ENCODE assay signal across 11 cellular contexts in the genomic region with DNA sequence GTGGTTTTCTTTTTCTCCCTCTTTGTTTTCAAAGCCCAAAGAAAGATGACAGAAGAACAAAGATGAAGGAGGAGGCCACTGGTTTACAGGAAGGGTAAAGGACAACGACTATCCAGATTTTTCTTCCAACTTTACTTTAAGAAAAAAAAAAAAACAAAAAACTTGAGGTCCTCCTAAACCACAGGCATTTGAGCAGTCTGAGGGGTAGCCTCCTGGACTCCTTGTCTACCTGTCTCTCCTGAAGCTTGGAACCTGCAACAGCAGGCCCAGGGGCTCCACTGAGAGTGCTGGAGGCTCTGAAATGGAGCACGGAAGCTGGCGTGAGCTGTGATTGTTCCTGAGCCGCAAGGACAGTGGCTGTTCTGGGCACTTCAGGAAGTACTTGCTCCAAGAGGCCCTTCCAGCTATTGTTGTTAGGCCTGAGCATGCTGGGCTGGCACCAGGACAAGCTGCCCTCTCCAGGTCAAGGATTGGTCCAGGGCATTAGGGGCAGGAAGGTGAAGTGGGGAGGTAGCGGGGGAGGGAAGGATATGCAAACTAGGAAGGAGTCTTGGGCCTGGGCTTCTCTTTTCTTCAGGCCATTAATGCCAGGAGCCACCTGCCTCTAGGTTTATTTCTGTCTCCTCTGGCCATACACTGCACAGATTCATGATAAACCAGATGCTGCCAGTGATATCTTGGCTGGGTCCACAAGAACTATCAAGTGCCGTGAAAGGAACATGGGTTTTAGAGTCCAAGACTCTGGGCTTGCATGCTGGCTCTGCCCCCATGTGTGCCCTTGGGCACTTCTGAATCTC.
DNase-seq lines count a peak whose midpoint lies in the region; ATAC-seq and TF ChIP-seq lines count a peak whose summit lies in the region.
"Had no signal": no experiment of that assay in that cellular context is flagged by ENCODE, and none has a peak within 500 bp of the region (broad histone marks: within the 10 kb centered on the region; RNA-seq: fewer than 3 reads in every experiment).

No MANE protein-coding gene starts in this region.

- H3K4me1 Mint-ChIP-seq in progenitor cell of endocrine pancreas (ENCODE audit: low read depth): peaks cover 38% of the 10 kb centered on the region

- POLR2A ChIA-PET in HEK293T (lab: Yijun Ruan, JAX): interaction anchor here (1.1 to 3.9 kb wide), 4 partner anchors 10 to 18 kb away, joined by 3 to 17 read pairs (median 6); no protein-coding TSS in a partner anchor

- ATAC-seq in heart right ventricle: peak; percentile 20 to 81 (median 40)

- CTCF ChIA-PET in HEK293T (lab: Yijun Ruan, JAX): interaction anchor here (0.8 kb wide), 1 partner anchor 81 kb away, joined by 3 read pairs; no protein-coding TSS in a partner anchor

- no peaks in the 10 kb centered on the region for H3K36me3 ChIP-seq in heart right ventricle

- peak; percentile 58 for DNase-seq in Daoy (ENCODE audit: low read depth)
- peak; percentile 79 for DNase-seq in NCI-H82 (lab: John Stamatoyannopoulos, UW)
- DNase-seq in heart right ventricle: peak; percentile 17 to 49
- DNase-seq in progenitor cell of endocrine pancreas (ENCODE audit: low spot score, unreplicated experiment): no peak
- DNase-seq in medulla oblongata (ENCODE audit: extremely low spot score): no peak
- no peak for DNase-seq in inferior parietal cortex (ENCODE audit: extremely low spot score)
- DNase-seq in HEK293T (ENCODE audit: extremely low spot score): no peak
- DNase-seq in activated CD4-positive, CD25-positive, alpha-beta regulatory T cell treated with anti-CD3 and anti-CD28 coated beads, Interleukin-2, amount 50 U/mL, for 72 hours: no peak
- DNase-seq: effector CD4-positive, alpha-beta T cell; Karpas-422 had no signal

- H3K4me3 ChIP-seq in heart right ventricle: no peak overlapping the region

- H3K4me3 Mint-ChIP-seq in progenitor cell of endocrine pancreas (ENCODE audit: low read depth): no peak overlapping the region

- intact Hi-C loops in heart right ventricle (cut with DNase I): no loop called here

- H3K36me3 Mint-ChIP-seq in progenitor cell of endocrine pancreas (ENCODE audit: insufficient read depth): peaks cover 7% of the 10 kb centered on the region

- peak overlapping the region in 9 of 10 donors; percentile 14 to 67 (median 50) for H3K27ac ChIP-seq in heart right ventricle

- no peaks in the 10 kb centered on the region for H3K9me3 ChIP-seq in heart right ventricle

- peak overlapping the region; percentile 51 for H3K27ac Mint-ChIP-seq in progenitor cell of endocrine pancreas
- H3K27ac Mint-ChIP-seq: activated T-helper 2 cell treated with anti-CD3 and anti-CD28 coated beads, Interferon-gamma antibody, Interleukin-2, Interleukin-4, amounts not matched to agents 10 μg/mL and 5 μg/mL and 100 μg/mL, durations not matched to agents 14 hours and 24 hours and 36 hours had no signal

- no peaks in the 10 kb centered on the region for H3K9me3 Mint-ChIP-seq in progenitor cell of endocrine pancreas (ENCODE audit: low read depth)
- H3K9me3 Mint-ChIP-seq: activated T-helper 2 cell treated with anti-CD3 and anti-CD28 coated beads, Interferon-gamma antibody, Interleukin-2, Interleukin-4, amounts not matched to agents 10 μg/mL and 5 μg/mL and 100 μg/mL, durations not matched to agents 14 hours and 24 hours and 36 hours had no signal

- peaks cover 0 to 56% (median 44%) of the 10 kb centered on the region in 9 donors for H3K4me1 ChIP-seq in heart right ventricle

- no peaks in the 10 kb centered on the region for H3K27me3 Mint-ChIP-seq in progenitor cell of endocrine pancreas

- no peaks in the 10 kb centered on the region for H3K27me3 ChIP-seq in heart right ventricle

- WGBS in heart right ventricle, 2 donors: 61 to 67% methylated on average over 6 of the region's 6 CpGs

- TF ChIP-seq CTCF in heart right ventricle (IDR thresholded peaks at IDR 0.05) (no peak), progenitor cell of endocrine pancreas (IDR thresholded peaks at IDR 0.05; ENCODE audit: unreplicated experiment) (no peak)

TF ChIP-seq in HEK293T, 16 proteins besides CTCF, POLR2A, EP300 and RAD21:
- no peak for TF ChIP-seq ELF4 (IDR thresholded peaks at IDR 0.05)
- TF ChIP-seq L3MBTL2 (conservative IDR thresholded peaks at IDR 0.05): no peak
- TF ChIP-seq NFRKB (IDR thresholded peaks at IDR 0.05): no peak
- TF ChIP-seq, protein P1, sequence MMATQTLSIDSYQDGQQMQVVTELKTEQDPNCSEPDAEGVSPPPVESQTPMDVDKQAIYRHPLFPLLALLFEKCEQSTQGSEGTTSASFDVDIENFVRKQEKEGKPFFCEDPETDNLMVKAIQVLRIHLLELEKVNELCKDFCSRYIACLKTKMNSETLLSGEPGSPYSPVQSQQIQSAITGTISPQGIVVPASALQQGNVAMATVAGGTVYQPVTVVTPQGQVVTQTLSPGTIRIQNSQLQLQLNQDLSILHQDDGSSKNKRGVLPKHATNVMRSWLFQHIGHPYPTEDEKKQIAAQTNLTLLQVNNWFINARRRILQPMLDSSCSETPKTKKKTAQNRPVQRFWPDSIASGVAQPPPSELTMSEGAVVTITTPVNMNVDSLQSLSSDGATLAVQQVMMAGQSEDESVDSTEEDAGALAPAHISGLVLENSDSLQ (IDR thresholded peaks at IDR 0.05): no peak
- no peak for TF ChIP-seq TARDBP (IDR thresholded peaks at IDR 0.05)
- TF ChIP-seq HDGF (IDR thresholded peaks at IDR 0.05; ENCODE audit: borderline replicate concordance): no peak
- no peak for TF ChIP-seq BHLHE40 (IDR thresholded peaks at IDR 0.05; ENCODE audit: borderline replicate concordance)
- no peak for TF ChIP-seq LEF1 (IDR thresholded peaks at IDR 0.05; ENCODE audit: borderline replicate concordance)
- TF ChIP-seq FOXK2 (IDR thresholded peaks at IDR 0.05): no peak
- TF ChIP-seq SP1 (IDR thresholded peaks at IDR 0.05): no peak
- no peak for TF ChIP-seq FOXA1 (IDR thresholded peaks at IDR 0.05)
- no peak for TF ChIP-seq ARNT (IDR thresholded peaks at IDR 0.05)

Comparison
In these comparisons a context has a peak if more than half of its experiments do, and no peak if none do; other contexts are left out.
1. DNase-seq: peak in Daoy (single experiment), NCI-H82 (single experiment) and heart right ventricle (2 of 2); none in progenitor cell of endocrine pancreas (single experiment), medulla oblongata (single experiment), inferior parietal cortex (single experiment), HEK293T (single experiment) and activated CD4-positive, CD25-positive, alpha-beta regulatory T cell treated with anti-CD3 and anti-CD28 coated beads, Interleukin-2, amount 50 U/mL, for 72 hours (single experiment).